In the genomic region with DNA sequence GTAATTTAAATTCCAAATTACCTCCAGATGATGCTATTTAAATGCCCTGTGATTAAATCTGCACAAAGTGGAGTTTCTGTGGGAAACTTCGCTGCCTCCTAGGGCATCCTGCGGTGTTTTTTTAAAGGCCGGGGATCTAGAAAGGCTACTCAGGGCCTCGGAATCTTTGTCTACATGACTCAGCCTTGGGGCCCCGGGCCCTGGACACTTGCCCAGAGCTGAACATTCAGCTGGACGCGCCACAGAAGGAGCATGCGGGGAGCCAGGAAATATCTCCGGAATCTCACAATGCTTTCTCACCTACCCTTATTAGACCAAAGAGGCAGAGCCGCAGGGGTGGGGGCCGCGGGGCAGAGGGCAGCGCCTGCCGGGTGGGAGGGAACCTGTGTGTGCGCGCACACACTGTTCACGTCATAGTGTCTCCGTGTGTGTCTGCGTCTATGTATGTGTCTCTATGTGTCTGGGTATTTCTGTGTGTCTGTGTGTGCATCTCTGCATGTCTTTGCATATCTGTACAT, we compare ENCODE assay signal across 8 cellular contexts.
DNase-seq lines count a peak whose midpoint lies in the region; ATAC-seq and TF ChIP-seq lines count a peak whose summit lies in the region.

No MANE protein-coding gene starts in this region.

- DNase-seq in H4 (ENCODE audit: low spot score) (peak; percentile 96), ascending aorta (ENCODE audit: low spot score in 2 of 2) (peak; percentile 75 to 97), left ventricle myocardium superior (peak; percentile 92), gastrocnemius medialis (peak; percentile 72 to 87), WERI-Rb-1 (no peak), NCI-H2171 treated with DMSO at 0.1 percent for 48 hours (lab: John Stamatoyannopoulos, UW) (no peak), KBM-7 (no peak)
- DNase-seq in activated T-cell treated with anti-CD3 and anti-CD28 coated beads, Interleukin-2, amount 50 U/mL, for 24 hours = no peak

- H3K36me3 ChIP-seq in ascending aorta (no peaks in the 10 kb centered on the region), gastrocnemius medialis (no peaks in the 10 kb centered on the region), WERI-Rb-1 (no peaks in the 10 kb centered on the region)

- in situ Hi-C loops in gastrocnemius medialis (cut with MboI; ENCODE audit: low sequenced_read_pairs in 4 of 4) (no loop called here), KBM-7 (cut with MboI; ENCODE audit: low pct_unique_long_range_greater_than_20kb, low sequenced_read_pairs) (no loop called here)

- H3K4me1 Mint-ChIP-seq in activated T-cell treated with anti-CD3 and anti-CD28 coated beads, Interleukin-2, amount 50 U/mL, for 24 hours (ENCODE audit: low read depth) = no peaks in the 10 kb centered on the region

- H3K4me3 ChIP-seq in ascending aorta (peak overlapping the region in 1 of 2 donors; percentile 19), gastrocnemius medialis (peak overlapping the region in 3 of 4 donors; percentile 6 to 30 (median 20)), WERI-Rb-1 (ENCODE audit: low read depth, low read length) (no peak overlapping the region)

- peaks cover 12% of the 10 kb centered on the region for H3K27me3 Mint-ChIP-seq in activated T-cell treated with anti-CD3 and anti-CD28 coated beads, Interleukin-2, amount 50 U/mL, for 24 hours

- TF ChIP-seq CTCF in ascending aorta (IDR thresholded peaks at IDR 0.05) = no peak
- TF ChIP-seq CTCF in gastrocnemius medialis (IDR thresholded peaks at IDR 0.05 in 4 of 5, conservative IDR thresholded peaks at IDR 0.05 in 1 of 5) = no peak
- no peak for TF ChIP-seq CTCF in WERI-Rb-1 (IDR thresholded peaks at IDR 0.05; ENCODE audit: low read depth, low read length)

- H3K27ac Mint-ChIP-seq in activated T-cell treated with anti-CD3 and anti-CD28 coated beads, Interleukin-2, amount 50 U/mL, for 24 hours = no peak overlapping the region

- ATAC-seq in left ventricle myocardium superior (peak; percentile 76), gastrocnemius medialis (peak; percentile 72 to 86)

- H3K9me3 ChIP-seq in ascending aorta = no peaks in the 10 kb centered on the region
- no peaks in the 10 kb centered on the region for H3K9me3 ChIP-seq in gastrocnemius medialis
- H3K9me3 ChIP-seq in WERI-Rb-1 (ENCODE audit: severe bottlenecking) = no peaks in the 10 kb centered on the region

- intact Hi-C loops in ascending aorta (cut with DNase I) (loop anchor here (1.0 to 5.0 kb wide), 4 partner anchors 45 to 145 kb away; partner anchors contain the start of gene TPM1), left ventricle myocardium superior (cut with micrococcal nuclease) (no loop called here), gastrocnemius medialis (cut with DNase I; ENCODE audit: low total_unique reads) (loop anchor here (2.0 to 10.0 kb wide), 4 partner anchors 16 to 492 kb away; no protein-coding TSS in a partner anchor)

- no peak overlapping the region for H3K4me3 Mint-ChIP-seq in activated T-cell treated with anti-CD3 and anti-CD28 coated beads, Interleukin-2, amount 50 U/mL, for 24 hours

- no peaks in the 10 kb centered on the region for H3K9me3 Mint-ChIP-seq in activated T-cell treated with anti-CD3 and anti-CD28 coated beads, Interleukin-2, amount 50 U/mL, for 24 hours

- no peak for TF ChIP-seq POLR2A in gastrocnemius medialis (IDR thresholded peaks at IDR 0.05)

- H3K27me3 ChIP-seq in ascending aorta (no peaks in the 10 kb centered on the region), gastrocnemius medialis (no peaks in the 10 kb centered on the region), WERI-Rb-1 (ENCODE audit: insufficient read depth, low read depth, severe bottlenecking) (no peaks in the 10 kb centered on the region)

- no peaks in the 10 kb centered on the region for H3K36me3 Mint-ChIP-seq in activated T-cell treated with anti-CD3 and anti-CD28 coated beads, Interleukin-2, amount 50 U/mL, for 24 hours (ENCODE audit: low read depth)

- peaks cover 8 to 36% of the 10 kb centered on the region in 2 donors for H3K4me1 ChIP-seq in ascending aorta
- H3K4me1 ChIP-seq in gastrocnemius medialis = peaks cover 51 to 66% of the 10 kb centered on the region in 2 donors

- H3K27ac ChIP-seq in ascending aorta (peak overlapping the region; percentile 72 to 81), gastrocnemius medialis (peak overlapping the region; percentile 23 to 65 (median 38)), WERI-Rb-1 (no peak overlapping the region)

Comparison
In these comparisons a context has a peak if more than half of its experiments do, and no peak if none do; other contexts are left out.
1. DNase-seq: peak in H4 (single experiment), ascending aorta (2 of 2), left ventricle myocardium superior (single experiment) and gastrocnemius medialis (2 of 2); none in activated T-cell treated with anti-CD3 and anti-CD28 coated beads, Interleukin-2, amount 50 U/mL, for 24 hours (single experiment), WERI-Rb-1 (single experiment), NCI-H2171 treated with DMSO at 0.1 percent for 48 hours (single experiment) and KBM-7 (single experiment).